In the genomic region with DNA sequence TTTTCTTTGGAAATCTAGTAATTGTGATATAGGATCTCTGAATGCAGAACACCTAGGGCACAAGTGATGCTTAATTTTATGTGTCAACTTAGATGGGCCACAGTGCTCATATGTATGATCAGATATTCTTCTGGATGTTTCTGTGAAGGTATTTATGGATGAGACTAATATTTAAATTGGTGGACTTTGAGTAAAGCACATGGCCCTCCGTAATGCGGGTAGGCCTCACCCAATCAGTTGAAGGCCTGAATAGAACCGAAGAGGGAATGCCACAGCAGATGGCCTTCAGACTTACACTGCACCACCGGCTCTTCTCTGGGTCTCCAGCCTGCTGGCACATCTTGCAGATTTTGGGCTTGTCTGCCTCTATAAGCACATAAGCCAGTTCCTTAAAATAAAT, we compare ENCODE assay signal across 20 cellular contexts.
"Had no signal": no experiment of that assay in that cellular context is flagged by ENCODE, and none has a peak within 500 bp of the region (broad histone marks: within the 10 kb centered on the region; RNA-seq: fewer than 3 reads in every experiment).

No MANE protein-coding gene starts in this region.

- H3K27me3 Mint-ChIP-seq: stimulated activated naive CD8-positive, alpha-beta T cell treated with anti-CD3 and anti-CD28 coated beads, Interleukin-15, Interleukin-2, amounts not matched to agents 100 ng/mL and 50 ng/mL, for 24 hours had no signal

- H3K9me3 ChIP-seq: ascending aorta, transverse colon had no signal

- DNase-seq: activated CD4-positive, alpha-beta T cell treated with anti-CD3 and anti-CD28 coated beads, Interleukin-2, amount 50 U/mL, for 1 hour; activated CD8-positive, alpha-beta memory T cell treated with anti-CD3 and anti-CD28 coated beads, Interleukin-2, amount 50 U/mL, for 4 hours; activated effector memory CD4-positive, alpha-beta T cell treated with anti-CD3 and anti-CD28 coated beads, Interleukin-2, amount 50 U/mL, for 16 hours; activated naive CD4-positive, alpha-beta T cell treated with anti-CD3 and anti-CD28 coated beads, Interleukin-2, amount 50 U/mL, for 16 hours; activated T-cell treated with anti-CD3 and anti-CD28 coated beads, Interleukin-2, amount 50 U/mL, for 4 hours; effector memory CD4-positive, alpha-beta T cell; foreskin fibroblast; left cardiac atrium; nucleus accumbens; retina; stimulated activated CD4-positive, alpha-beta T cell treated with anti-CD3 and anti-CD28 coated beads, Interleukin-12 subunit alpha, Interleukin-12 subunit beta, amount 100 ng/mL, for 4 hours; stimulated activated CD4-positive, alpha-beta T cell treated with anti-CD3 and anti-CD28 coated beads, Interleukin-2, amount 100 ng/mL, for 24 hours; transverse colon had no signal

- H3K4me3 Mint-ChIP-seq: activated T-cell treated with anti-CD3 and anti-CD28 coated beads, Interleukin-2, amount 50 U/mL, for 4 hours; nephron; stimulated activated naive CD8-positive, alpha-beta T cell treated with anti-CD3 and anti-CD28 coated beads, Interleukin-15, Interleukin-2, amounts not matched to agents 100 ng/mL and 50 ng/mL, for 24 hours had no signal

- H3K4me3 ChIP-seq: ascending aorta, hepatocyte, transverse colon had no signal

- ATAC-seq: activated CD4-positive, CD25-positive, alpha-beta regulatory T cell treated with anti-CD3 and anti-CD28 coated beads, Interleukin-2, amount 50 U/mL, for 24 hours; activated T-cell treated with anti-CD3 and anti-CD28 coated beads, Interleukin-2, amount 50 U/mL, for 4 hours; left cardiac atrium had no signal

- H3K9me3 Mint-ChIP-seq: activated T-cell treated with anti-CD3 and anti-CD28 coated beads, Interleukin-2, amount 50 U/mL, for 4 hours; nephron; stimulated activated naive CD8-positive, alpha-beta T cell treated with anti-CD3 and anti-CD28 coated beads, Interleukin-15, Interleukin-2, amounts not matched to agents 100 ng/mL and 50 ng/mL, for 24 hours had no signal

- H3K27ac ChIP-seq: hepatocyte had no signal

- H3K36me3 ChIP-seq: ascending aorta, transverse colon had no signal

- H3K27ac Mint-ChIP-seq: nephron; stimulated activated naive CD8-positive, alpha-beta T cell treated with anti-CD3 and anti-CD28 coated beads, Interleukin-15, Interleukin-2, amounts not matched to agents 100 ng/mL and 50 ng/mL, for 24 hours had no signal

- FAIRE-seq: bronchial epithelial cell, islet of Langerhans had no signal

- H3K27me3 ChIP-seq: ascending aorta, hepatocyte, transverse colon had no signal
